21 cellular contexts compared by ENCODE assay signal in genomic region chr3:96700322-96701315, GRCh38.
DNase-seq lines count a peak whose midpoint lies in the region; ATAC-seq and TF ChIP-seq lines count a peak whose summit lies in the region.
"Had no signal": no experiment of that assay in that cellular context is flagged by ENCODE, and none has a peak within 500 bp of the region (broad histone marks: within the 10 kb centered on the region; RNA-seq: fewer than 3 reads in every experiment).

No MANE protein-coding gene starts in this region.

- H3K4me2 ChIP-seq in neural cell (ENCODE audit: low read length) = no peak overlapping the region

- no peaks in the 10 kb centered on the region for H3K36me3 Mint-ChIP-seq in brain
- H3K36me3 Mint-ChIP-seq: activated naive CD4-positive, alpha-beta T cell treated with anti-CD3 and anti-CD28 coated beads, Interleukin-2, amount 50 U/mL, for 24 hours had no signal

- H3K9me3 ChIP-seq in MG63 (peaks cover 7% of the 10 kb centered on the region), neural cell (ENCODE audit: low read length) (peaks cover 4% of the 10 kb centered on the region)
- H3K9me3 ChIP-seq: gastrocnemius medialis, vagina had no signal

- peak; percentile 25 to 64 for TF ChIP-seq CTCF in brain (conservative IDR thresholded peaks at IDR 0.05)
- no peak for TF ChIP-seq CTCF in neural cell (IDR thresholded peaks at IDR 0.05; ENCODE audit: poor library complexity, severe bottlenecking)

- H3K4me1 Mint-ChIP-seq in brain = no peaks in the 10 kb centered on the region
- H3K4me1 Mint-ChIP-seq: activated naive CD4-positive, alpha-beta T cell treated with anti-CD3 and anti-CD28 coated beads, Interleukin-2, amount 50 U/mL, for 24 hours had no signal

- no peaks in the 10 kb centered on the region for H3F3A ChIP-seq in neural cell (ENCODE audit: insufficient read depth, low read length, poor library complexity, severe bottlenecking)

- no peak overlapping the region for H3K4me3 Mint-ChIP-seq in brain
- H3K4me3 Mint-ChIP-seq: activated naive CD4-positive, alpha-beta T cell treated with anti-CD3 and anti-CD28 coated beads, Interleukin-2, amount 50 U/mL, for 24 hours; stimulated activated naive CD8-positive, alpha-beta T cell treated with anti-CD3 and anti-CD28 coated beads, Interleukin-15, Interleukin-2, amounts not matched to agents 100 ng/mL and 50 ng/mL, for 24 hours had no signal

- H2AFZ ChIP-seq in neural cell (ENCODE audit: low read depth, low read length) = no peak overlapping the region

- H3K27me3 ChIP-seq in MG63 (no peaks in the 10 kb centered on the region), neural cell (ENCODE audit: insufficient read depth, low read depth, low read length) (no peaks in the 10 kb centered on the region)
- H3K27me3 ChIP-seq: gastrocnemius medialis, vagina had no signal

- H3K9ac ChIP-seq in neural cell (ENCODE audit: low read length) = no peak overlapping the region

- peaks cover 3 to 20% (median 14%) of the 10 kb centered on the region in 5 experiments for H3K9me3 Mint-ChIP-seq in brain

- H4K20me1 ChIP-seq in neural cell (ENCODE audit: insufficient read depth) = no peaks in the 10 kb centered on the region

- no peaks in the 10 kb centered on the region for H3K27me3 Mint-ChIP-seq in brain
- H3K27me3 Mint-ChIP-seq: activated naive CD4-positive, alpha-beta T cell treated with anti-CD3 and anti-CD28 coated beads, Interleukin-2, amount 50 U/mL, for 24 hours; stimulated activated naive CD8-positive, alpha-beta T cell treated with anti-CD3 and anti-CD28 coated beads, Interleukin-15, Interleukin-2, amounts not matched to agents 100 ng/mL and 50 ng/mL, for 24 hours had no signal

- H3K27ac ChIP-seq in neural cell (ENCODE audit: low read length) = no peak overlapping the region
- H3K27ac ChIP-seq: gastrocnemius medialis, RWPE1, vagina had no signal

- no peaks in the 10 kb centered on the region for H3K9me2 ChIP-seq in neural cell (ENCODE audit: insufficient read depth, low read length)

- DNase-seq in H4 (ENCODE audit: low spot score) (peak; percentile 14), MG63 (peak; percentile 41), COLO668 (lab: John Stamatoyannopoulos, UW; ENCODE audit: unreplicated experiment) (no peak), occipital lobe (lab: John Stamatoyannopoulos, UW) (no peak)
- DNase-seq: activated CD4-positive, CD25-positive, alpha-beta regulatory T cell treated with anti-CD3 and anti-CD28 coated beads, Interleukin-2, amount 50 U/mL, for 72 hours; activated CD8-positive, alpha-beta memory T cell treated with anti-CD3 and anti-CD28 coated beads, Interleukin-2, amount 50 U/mL, for 4 hours; C1 segment of cervical spinal cord; central memory CD4-positive, alpha-beta T cell; EL; gastrocnemius medialis; KG1; kidney; NCI-H146; NCI-H446 treated with DMSO at 0.1 percent for 48 hours had no signal

- H3K4me3 ChIP-seq in MG63 (no peak overlapping the region), neural cell (ENCODE audit: low read length) (no peak overlapping the region)
- H3K4me3 ChIP-seq: gastrocnemius medialis, vagina had no signal

- peak; percentile 21 for TF ChIP-seq RAD21 in neural cell (conservative IDR thresholded peaks at IDR 0.05)

- TF ChIP-seq EP300 in neural cell (conservative IDR thresholded peaks at IDR 0.05; ENCODE audit: poor library complexity, severe bottlenecking) = no peak

- no peak for ATAC-seq in GM18520 (IDR thresholded peaks at IDR 0.05; ENCODE audit: unreplicated experiment)
- ATAC-seq: gastrocnemius medialis had no signal

- no peaks in the 10 kb centered on the region for H3K79me2 ChIP-seq in neural cell (replicated peaks; ENCODE audit: insufficient read depth, low read length)

- H3K27ac Mint-ChIP-seq in brain = peak overlapping the region in 2 of 5 experiments; percentile 20 to 51
- H3K27ac Mint-ChIP-seq: activated naive CD4-positive, alpha-beta T cell treated with anti-CD3 and anti-CD28 coated beads, Interleukin-2, amount 50 U/mL, for 24 hours; stimulated activated naive CD8-positive, alpha-beta T cell treated with anti-CD3 and anti-CD28 coated beads, Interleukin-15, Interleukin-2, amounts not matched to agents 100 ng/mL and 50 ng/mL, for 24 hours had no signal

- no peaks in the 10 kb centered on the region for H3K36me3 ChIP-seq in MG63
- no peaks in the 10 kb centered on the region for H3K36me3 ChIP-seq in neural cell (ENCODE audit: insufficient read depth, low read length)
- H3K36me3 ChIP-seq: gastrocnemius medialis, vagina had no signal

TF ChIP-seq in neural cell, 6 proteins besides CTCF, POLR2A, EP300 and RAD21:
- TF ChIP-seq SMC3 (conservative IDR thresholded peaks at IDR 0.05; ENCODE audit: poor library complexity) = peak; percentile 23
- TF ChIP-seq MXI1 (conservative IDR thresholded peaks at IDR 0.05; ENCODE audit: poor library complexity, severe bottlenecking) = no peak

Comparison
In these comparisons a context has a peak if more than half of its experiments do, and no peak if none do; other contexts are left out.
1. DNase-seq: peak in H4 (single experiment) and MG63 (single experiment); none in COLO668 (single experiment) and occipital lobe (single experiment).